ENCODE assay signal across 23 cellular contexts in genomic region chr13:68319384-68319783, GRCh38.
A peak's percentile ranks its signal among the peaks of the same experiment; 100 is the strongest.
DNase-seq lines count a peak whose midpoint lies in the region; FAIRE-seq and TF ChIP-seq lines count a peak whose summit lies in the region.
"Had no signal": no experiment of that assay in that cellular context is flagged by ENCODE, and none has a peak within 500 bp of the region (broad histone marks: within the 10 kb centered on the region; RNA-seq: fewer than 3 reads in every experiment).

No MANE protein-coding gene starts in this region.

- no peak overlapping the region for H3K4me2 ChIP-seq in astrocyte (ENCODE audit: low read length)
- no peak overlapping the region for H3K4me2 ChIP-seq in osteoblast (ENCODE audit: insufficient read depth, low read length)
- H3K4me2 ChIP-seq: A549; BLaER1 treated with 17β-estradiol and CSF1 and Interleukin-3, amounts not matched to agents 10 nM and 100 nM had no signal

- H3K79me2 ChIP-seq in astrocyte (ENCODE audit: insufficient read depth, low read length) = no peaks in the 10 kb centered on the region
- H3K79me2 ChIP-seq in osteoblast (ENCODE audit: insufficient read depth, low read length) = no peaks in the 10 kb centered on the region

- no peak for FAIRE-seq in astrocyte (lab: Jason Lieb, UNC)
- no peak for FAIRE-seq in frontal cortex (lab: Jason Lieb, UNC)
- FAIRE-seq: A549, D721Med, G401.6, GM12891, GM19239 had no signal

- H3K27ac ChIP-seq in HEK293 (ENCODE audit: extremely low read depth, low read depth, low read length) (no peak overlapping the region), astrocyte (ENCODE audit: low read depth, low read length) (no peak overlapping the region), osteoblast (ENCODE audit: low read depth, low read length) (no peak overlapping the region)
- H3K27ac ChIP-seq: 22Rv1; A549; BLaER1 treated with 17β-estradiol and CSF1 and Interleukin-3, amounts not matched to agents 10 nM and 100 nM; C4-2B had no signal

- POLR2A ChIA-PET in HEK293 (lab: Yijun Ruan, JAX) = no interaction called here

- H3K9ac ChIP-seq in astrocyte (ENCODE audit: low read length) = no peak overlapping the region
- H3K9ac ChIP-seq: BLaER1 treated with 17β-estradiol and CSF1 and Interleukin-3, amounts not matched to agents 10 nM and 100 nM had no signal

- CTCF ChIA-PET in HEK293 (lab: Yijun Ruan, JAX) = no interaction called here

- TF ChIP-seq CTCF in HEK293 (tag by site-specific recombination; IDR thresholded peaks at IDR 0.05) (no peak), astrocyte (IDR thresholded peaks at IDR 0.05; ENCODE audit: insufficient read depth, low read depth, low read length) (no peak), osteoblast (IDR thresholded peaks at IDR 0.05; ENCODE audit: extremely low read depth, low read depth, low read length) (no peak)

- H3K4me1 Mint-ChIP-seq in astrocyte (ENCODE audit: low read depth, unreplicated experiment) = no peaks in the 10 kb centered on the region
- H3K4me1 Mint-ChIP-seq: B cell had no signal

- H2AFZ ChIP-seq in astrocyte (ENCODE audit: low read depth, low read length) (no peak overlapping the region), osteoblast (ENCODE audit: low read length) (no peak overlapping the region)

- H3K4me1 ChIP-seq in HEK293 (ENCODE audit: control insufficient read depth, insufficient read depth, low read length) (no peaks in the 10 kb centered on the region), astrocyte (ENCODE audit: insufficient read depth, low read length) (no peaks in the 10 kb centered on the region), osteoblast (ENCODE audit: insufficient read depth, low read length) (no peaks in the 10 kb centered on the region)
- H3K4me1 ChIP-seq: A549; BLaER1 treated with 17β-estradiol and CSF1 and Interleukin-3, amounts not matched to agents 10 nM and 100 nM; Caco-2 had no signal

- H3K27me3 Mint-ChIP-seq in astrocyte (ENCODE audit: low read depth, unreplicated experiment) = no peaks in the 10 kb centered on the region
- H3K27me3 Mint-ChIP-seq: B cell; CD4-positive, alpha-beta T cell had no signal

- H3K36me3 ChIP-seq in HEK293 (ENCODE audit: control insufficient read depth in 2 of 2, insufficient read depth in 1 of 2, low read length in 2 of 2) (no peaks in the 10 kb centered on the region), astrocyte (ENCODE audit: insufficient read depth, low read length) (no peaks in the 10 kb centered on the region), osteoblast (ENCODE audit: insufficient read depth, low read length) (no peaks in the 10 kb centered on the region)
- H3K36me3 ChIP-seq: BLaER1 treated with 17β-estradiol and CSF1 and Interleukin-3, amounts not matched to agents 10 nM and 100 nM had no signal

- DNase-seq in DMS 273 (lab: John Stamatoyannopoulos, UW; ENCODE audit: unreplicated experiment) (peak; percentile 0), DMS 273 treated with DMSO at 0.1 percent for 48 hours (lab: John Stamatoyannopoulos, UW) (no peak), astrocyte (ENCODE audit: low read depth) (peak; percentile 2), osteoblast (ENCODE audit: insufficient read length, low spot score, missing footprints) (peak; percentile 6), frontal cortex (ENCODE audit: low spot score in 2 of 2) (no peak)
- DNase-seq in activated effector memory CD4-positive, alpha-beta T cell treated with anti-CD3 and anti-CD28 coated beads, Interleukin-2, amount 50 U/mL, for 16 hours = no peak
- DNase-seq: AML-193; Caco-2; Calu3; CD4-positive, alpha-beta T cell; CD8-positive, alpha-beta T cell; DMS79 treated with DMSO at 0.1 percent for 48 hours; GF-D8 had no signal

- no peak overlapping the region for H3K27ac Mint-ChIP-seq in astrocyte (ENCODE audit: unreplicated experiment)
- H3K27ac Mint-ChIP-seq: B cell; CD4-positive, alpha-beta T cell; CD8-positive, alpha-beta T cell had no signal

- H3K4me3 Mint-ChIP-seq in astrocyte (ENCODE audit: unreplicated experiment) = no peak overlapping the region
- H3K4me3 Mint-ChIP-seq: B cell; CD4-positive, alpha-beta T cell; CD8-positive, alpha-beta T cell had no signal

- H3K9me3 Mint-ChIP-seq in astrocyte (ENCODE audit: unreplicated experiment) = peaks cover 10% of the 10 kb centered on the region

- H3K36me3 Mint-ChIP-seq in astrocyte (ENCODE audit: low read depth, unreplicated experiment) = peaks cover 1% of the 10 kb centered on the region
- H3K36me3 Mint-ChIP-seq: CD8-positive, alpha-beta T cell had no signal

- H3K27me3 ChIP-seq in astrocyte (ENCODE audit: insufficient read depth, low read length) (no peaks in the 10 kb centered on the region), osteoblast (ENCODE audit: insufficient read depth, low read length) (no peaks in the 10 kb centered on the region)
- H3K27me3 ChIP-seq: BLaER1 treated with 17β-estradiol and CSF1 and Interleukin-3, amounts not matched to agents 10 nM and 100 nM had no signal

- H3K4me3 ChIP-seq in HEK293 (ENCODE audit: low read depth, low read length) (no peak overlapping the region), astrocyte (ENCODE audit: insufficient read depth, low read depth, low read length) (no peak overlapping the region), osteoblast (ENCODE audit: insufficient read depth, low read length) (no peak overlapping the region)
- H3K4me3 ChIP-seq: A549; BLaER1 treated with 17β-estradiol and CSF1 and Interleukin-3, amounts not matched to agents 10 nM and 100 nM had no signal

- H3K9me3 ChIP-seq in HEK293 (ENCODE audit: control insufficient read depth, insufficient read depth, low read depth, low read length) (no peaks in the 10 kb centered on the region), astrocyte (ENCODE audit: insufficient read depth, low read depth, low read length) (peaks cover 3% of the 10 kb centered on the region), osteoblast (ENCODE audit: low read depth, low read length) (peaks cover 4% of the 10 kb centered on the region)

- no peaks in the 10 kb centered on the region for H4K20me1 ChIP-seq in astrocyte (ENCODE audit: insufficient read depth, low read length)
- H4K20me1 ChIP-seq in osteoblast (ENCODE audit: insufficient read depth, low read length) = no peaks in the 10 kb centered on the region
- H4K20me1 ChIP-seq: BLaER1 treated with 17β-estradiol and CSF1 and Interleukin-3, amounts not matched to agents 10 nM and 100 nM had no signal

TF ChIP-seq in HEK293, 187 proteins besides CTCF, POLR2A, EP300 and RAD21:
- TF ChIP-seq SETDB1 (IDR thresholded peaks at IDR 0.05; ENCODE audit: insufficient read length, low read length) = peak; percentile 99
- peak; percentile 99 for TF ChIP-seq TRIM28 (IDR thresholded peaks at IDR 0.05; ENCODE audit: borderline replicate concordance, low read length)
- TF ChIP-seq ZNF510 (tag by site-specific recombination; IDR thresholded peaks at IDR 0.05; ENCODE audit: insufficient replicate concordance) = no peak
- TF ChIP-seq ZNF26 (tag by site-specific recombination; IDR thresholded peaks at IDR 0.05) = no peak

Comparison
In these comparisons a context has a peak if more than half of its experiments do, and no peak if none do; other contexts are left out.
1. DNase-seq: peak in DMS 273 (single experiment), astrocyte (single experiment) and osteoblast (single experiment); none in DMS 273 treated with DMSO at 0.1 percent for 48 hours (single experiment), activated effector memory CD4-positive, alpha-beta T cell treated with anti-CD3 and anti-CD28 coated beads, Interleukin-2, amount 50 U/mL, for 16 hours (single experiment) and frontal cortex (0 of 2).